18 cellular contexts compared by ENCODE assay signal in the genomic region with DNA sequence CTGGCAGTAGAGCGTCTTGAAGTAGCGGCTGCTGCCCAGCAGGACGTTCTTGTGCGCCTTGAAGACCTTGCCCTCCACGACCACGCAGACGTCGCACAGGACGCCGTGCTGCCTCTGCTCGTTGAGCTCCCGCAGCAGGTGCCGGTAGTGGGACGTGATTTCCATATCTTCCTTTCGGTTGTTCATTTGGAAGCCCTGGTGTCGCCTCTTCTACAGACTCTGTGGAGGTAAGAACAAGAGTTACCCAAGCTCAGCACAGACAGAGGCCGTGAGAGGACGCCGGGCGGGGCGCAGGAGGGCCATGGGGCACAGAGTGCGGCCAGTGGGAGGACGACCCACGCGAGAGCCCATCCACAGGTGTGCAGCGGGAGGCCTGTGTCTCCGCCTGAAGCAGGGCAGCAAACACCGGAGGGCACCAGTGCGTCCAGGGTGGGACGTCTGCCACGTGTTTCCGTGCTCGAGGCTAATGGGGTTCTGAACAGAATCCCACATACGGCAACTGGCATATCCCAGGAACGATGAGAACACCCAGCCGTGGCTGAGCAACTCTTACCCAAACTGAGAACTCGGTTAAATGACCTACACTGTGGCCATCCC.
"Had no signal": no experiment of that assay in that cellular context is flagged by ENCODE, and none has a peak within 500 bp of the region (broad histone marks: within the 10 kb centered on the region; RNA-seq: fewer than 3 reads in every experiment).

No MANE protein-coding gene starts in this region.

- H3K9me3 Mint-ChIP-seq: endodermal cell had no signal

- FAIRE-seq: endothelial cell of umbilical vein, islet of Langerhans had no signal

- H3K9me3 ChIP-seq: lower lobe of right lung, sigmoid colon had no signal

- H3K4me1 Mint-ChIP-seq: endodermal cell had no signal

- H3K4me3 Mint-ChIP-seq: endodermal cell had no signal

- ATAC-seq: foreskin keratinocyte, lower lobe of right lung had no signal

- H3K4me3 ChIP-seq: coronary artery, lower lobe of right lung, sigmoid colon, skin epidermis had no signal

- DNase-seq: effector CD4-positive, alpha-beta T cell; endodermal cell; erythroblast; foreskin keratinocyte; hippocampal formation; kidney glomerular epithelial cell; lower lobe of right lung; mesenchymal stem cell; midbrain; posterior cingulate gyrus; sigmoid colon; stimulated activated CD4-positive, alpha-beta T cell treated with anti-CD3 and anti-CD28 coated beads, Interleukin-2, amount 100 ng/mL, for 48 hours; stimulated activated naive CD4-positive, alpha-beta T cell treated with Interleukin-2 at 50 U/mL for 16 hours; trophoblast cell had no signal

- H3K27ac Mint-ChIP-seq: endodermal cell had no signal

- H3K4me1 ChIP-seq: foreskin keratinocyte, lower lobe of right lung, sigmoid colon had no signal

- H3K27ac ChIP-seq: foreskin keratinocyte, lower lobe of right lung, skin epidermis had no signal

- H3K27me3 ChIP-seq: foreskin keratinocyte had no signal
